In genomic region chr15:45187894-45188830, GRCh38 we compare ENCODE assay signal across 8 cellular contexts. TPM values are rescaled to one million over a fixed set of nuclear protein-coding genes. Genes with fewer than 3 reads are reported as not detected.
DNase-seq lines count a peak whose midpoint lies in the region; ATAC-seq and TF ChIP-seq lines count a peak whose summit lies in the region.

Gene SHF (minus strand): TSS chr15:45187966. CDS start chr15:45187951, 15 bp downstream.

- no peaks in the 10 kb centered on the region for H3K9me3 ChIP-seq in MG63

- peaks cover 3% of the 10 kb centered on the region for H3K36me3 Mint-ChIP-seq in brain

- peak within 1 kb of the TSS; percentile 92 to 99 (median 98) for H3K27ac Mint-ChIP-seq in brain

- peaks cover 0 to 2% (median 0%) of the 10 kb centered on the region in 5 experiments for H3K9me3 Mint-ChIP-seq in brain

- H3K4me1 Mint-ChIP-seq in brain, result peaks cover 45% of the 10 kb centered on the region

- H3K27me3 ChIP-seq in MG63, result no peaks in the 10 kb centered on the region; the same call in 1 of the 2 replicates

- H3K27me3 Mint-ChIP-seq in brain, result peaks cover 10% of the 10 kb centered on the region

- no peak for ATAC-seq in GM18870 (IDR thresholded peaks at IDR 0.05; ENCODE audit: unreplicated experiment)

- TF ChIP-seq CTCF in GM12864 (IDR thresholded peaks at IDR 0.05; ENCODE audit: low read depth, low read length, missing control alignments), result no peak
- no peak for TF ChIP-seq CTCF in brain (conservative IDR thresholded peaks at IDR 0.05)

- peak within 1 kb of the TSS; percentile 96 to 98 (median 97) for H3K4me3 Mint-ChIP-seq in brain

- H3K4me3 ChIP-seq in GM12864 (ENCODE audit: low read depth, low read length) (peak within 1 kb of the TSS; percentile 71), MG63 (peak within 1 kb of the TSS; percentile 54)

- H3K36me3 ChIP-seq in MG63, result no peaks in the 10 kb centered on the region

- peak; percentile 49 for DNase-seq in GM12864 (ENCODE audit: low read depth)
- DNase-seq in MG63, result no peak
- peak; percentile 53 for DNase-seq in T-helper 9 cell
- peak; percentile 27 for DNase-seq in iris pigment epithelial cell (ENCODE audit: low read depth)
- DNase-seq in stimulated activated CD4-positive, alpha-beta T cell treated with anti-CD3 and anti-CD28 coated beads, Interleukin-12 subunit alpha, Interleukin-12 subunit beta, amount 100 ng/mL, for 48 hours (ENCODE audit: low read depth in 2 of 3, low spot score in 1 of 3), result peak in 2 of 3 donors; percentile 66 to 73
- DNase-seq in NCI-H2029 treated with DMSO at 0.1 percent for 48 hours (lab: John Stamatoyannopoulos, UW), result no peak

RNA-seq across cellular contexts. Expression of gene SHF, which starts in this region (rescaled TPM):
- 0.33 TPM in 1 of 2 replicates, not detected in the other for total RNA-seq in MG63 (2014; rRNA removed; shearing (Covaris generic); ENCODE audit: low replicate concordance)
- polyA plus RNA-seq in brain (ENCODE audit: insufficient read depth, low read depth, low replicate concordance), result 93.7 TPM

Comparison
In these comparisons a context has a peak if more than half of its experiments do, and no peak if none do; other contexts are left out.
1. DNase-seq: peak in GM12864 (single experiment), T-helper 9 cell (single experiment), iris pigment epithelial cell (single experiment) and stimulated activated CD4-positive, alpha-beta T cell treated with anti-CD3 and anti-CD28 coated beads, Interleukin-12 subunit alpha, Interleukin-12 subunit beta, amount 100 ng/mL, for 48 hours (2 of 3); none in MG63 (single experiment) and NCI-H2029 treated with DMSO at 0.1 percent for 48 hours (single experiment).